Comparison of ENCODE assay signal across 7 cellular contexts in genomic region chr19:18833849-18834643, GRCh38. TPM values are rescaled to one million over a fixed set of nuclear protein-coding genes. Genes with fewer than 3 reads are reported as not detected.
DNase-seq lines count a peak whose midpoint lies in the region; ATAC-seq and TF ChIP-seq lines count a peak whose summit lies in the region.

No MANE protein-coding gene starts in this region.

- TF ChIP-seq RAD21 in neural cell (conservative IDR thresholded peaks at IDR 0.05) = no peak

- H3K27me3 ChIP-seq in GM23248 (replicated peaks; ENCODE audit: insufficient read depth) (no peaks in the 10 kb centered on the region), neural cell (ENCODE audit: insufficient read depth, low read depth, low read length) (no peaks in the 10 kb centered on the region)
- no peaks in the 10 kb centered on the region for H3K27me3 ChIP-seq in effector memory CD4-positive, alpha-beta T cell (replicated peaks; ENCODE audit: control insufficient read depth, insufficient read depth, low read length, poor library complexity, severe bottlenecking)

- no peak for TF ChIP-seq EP300 in neural cell (conservative IDR thresholded peaks at IDR 0.05; ENCODE audit: poor library complexity, severe bottlenecking)

- peaks cover 21% of the 10 kb centered on the region for H3K4me1 ChIP-seq in GM23248 (ENCODE audit: insufficient read depth)
- H3K4me1 ChIP-seq in effector memory CD4-positive, alpha-beta T cell (ENCODE audit: control insufficient read depth, insufficient read depth, low read length, poor library complexity, severe bottlenecking) = peaks cover 42% of the 10 kb centered on the region

- in situ Hi-C loops in GM23248 (cut with MboI) = loop anchor here (25.0 kb wide), 1 partner anchor 372 kb away; no protein-coding TSS in a partner anchor

- H3K4me2 ChIP-seq in GM23248 (ENCODE audit: unreplicated experiment) = peak overlapping the region; percentile 88
- H3K4me2 ChIP-seq in neural cell (ENCODE audit: low read length) = peak overlapping the region; percentile 85

- H2AFZ ChIP-seq in GM23248 (no peak overlapping the region), neural cell (ENCODE audit: low read depth, low read length) (no peak overlapping the region)

- TF ChIP-seq CTCF in neural cell (IDR thresholded peaks at IDR 0.05; ENCODE audit: poor library complexity, severe bottlenecking) = no peak

- H3K79me2 ChIP-seq in GM23248 (ENCODE audit: insufficient read depth) (peaks cover 71% of the 10 kb centered on the region), neural cell (replicated peaks; ENCODE audit: insufficient read depth, low read length) (peaks cover 48% of the 10 kb centered on the region)

- H3K4me3 ChIP-seq in GM23248 (peak overlapping the region; percentile 85), neural cell (ENCODE audit: low read length) (peak overlapping the region; percentile 90)
- peak overlapping the region; percentile 51 for H3K4me3 ChIP-seq in effector memory CD4-positive, alpha-beta T cell (ENCODE audit: insufficient read depth, low read depth, low read length, poor library complexity, severe bottlenecking)

- H3K9me2 ChIP-seq in GM23248 (ENCODE audit: insufficient read depth) = no peaks in the 10 kb centered on the region
- no peaks in the 10 kb centered on the region for H3K9me2 ChIP-seq in neural cell (ENCODE audit: insufficient read depth, low read length)

- H3K36me3 ChIP-seq in GM23248 (ENCODE audit: low read depth) = no peaks in the 10 kb centered on the region
- peaks cover 11% of the 10 kb centered on the region for H3K36me3 ChIP-seq in effector memory CD4-positive, alpha-beta T cell (ENCODE audit: control insufficient read depth, insufficient read depth, low read length)
- no peaks in the 10 kb centered on the region for H3K36me3 ChIP-seq in neural cell (ENCODE audit: insufficient read depth, low read length)

- no peaks in the 10 kb centered on the region for H3F3A ChIP-seq in GM23248 (ENCODE audit: insufficient read depth)
- H3F3A ChIP-seq in neural cell (ENCODE audit: insufficient read depth, low read length, poor library complexity, severe bottlenecking) = no peaks in the 10 kb centered on the region

- DNase-seq in GM23248 = peak; percentile 46
- DNase-seq in NCI-H345 treated with DMSO at 0.1 percent for 48 hours (lab: John Stamatoyannopoulos, UW; ENCODE audit: unreplicated experiment) = peak; percentile 4
- DNase-seq in effector memory CD4-positive, alpha-beta T cell = no peak
- DNase-seq in GM03348 (ENCODE audit: low spot score) = no peak
- DNase-seq in NCI-H1436 (lab: John Stamatoyannopoulos, UW) = no peak

- no peak for ATAC-seq in GM21717 (IDR thresholded peaks at IDR 0.05; ENCODE audit: unreplicated experiment)

- no peaks in the 10 kb centered on the region for H3K9me3 ChIP-seq in GM23248 (ENCODE audit: low read depth)
- no peaks in the 10 kb centered on the region for H3K9me3 ChIP-seq in effector memory CD4-positive, alpha-beta T cell (ENCODE audit: control insufficient read depth, low read length)
- H3K9me3 ChIP-seq in neural cell (ENCODE audit: low read length) = no peaks in the 10 kb centered on the region

- H3K9ac ChIP-seq in GM23248 = peak overlapping the region; percentile 92
- peak overlapping the region; percentile 83 for H3K9ac ChIP-seq in neural cell (ENCODE audit: low read length)

- 28 to 31% methylated on average over 18 of the region's 18 CpGs for WGBS in GM23248 (ENCODE audit: low coverage in 1 of 2, low lambda C conversion rate in 2 of 2, missing lambda C conversion rate in 2 of 2), 2 experiments

- H4K20me1 ChIP-seq in GM23248 (ENCODE audit: insufficient read depth) = peaks cover 33% of the 10 kb centered on the region; the same call in 1 of the 2 replicates
- H4K20me1 ChIP-seq in neural cell (ENCODE audit: insufficient read depth) = peaks cover 22% of the 10 kb centered on the region

- H3K27ac ChIP-seq in GM23248 = no peak overlapping the region
- no peak overlapping the region for H3K27ac ChIP-seq in effector memory CD4-positive, alpha-beta T cell (ENCODE audit: insufficient read depth, low read length, poor library complexity, severe bottlenecking)
- no peak overlapping the region for H3K27ac ChIP-seq in neural cell (ENCODE audit: low read length)

TF ChIP-seq in neural cell, 6 proteins besides CTCF, POLR2A, EP300 and RAD21:
- TF ChIP-seq SMC3 (conservative IDR thresholded peaks at IDR 0.05; ENCODE audit: poor library complexity) = no peak
- no peak for TF ChIP-seq TAF1 (IDR thresholded peaks at IDR 0.05; ENCODE audit: low read depth)
- TF ChIP-seq POLR2AphosphoS5 (IDR thresholded peaks at IDR 0.05) = no peak
- no peak for TF ChIP-seq EZH2 (IDR thresholded peaks at IDR 0.05; ENCODE audit: borderline replicate concordance, insufficient read depth, low read length, poor library complexity, severe bottlenecking)
- TF ChIP-seq REST (IDR thresholded peaks at IDR 0.05; ENCODE audit: borderline replicate concordance) = no peak
- no peak for TF ChIP-seq MXI1 (conservative IDR thresholded peaks at IDR 0.05; ENCODE audit: poor library complexity, severe bottlenecking)

RNA-seq across cellular contexts. Expression of gene UPF1, which starts 2.3 kb away (rescaled TPM):
- 51.7 and 57.4 TPM in 2 replicates for total RNA-seq in GM23248 (2014; rRNA removed; shearing (Covaris generic))
- polyA plus RNA-seq in GM23248 (2016; fragmentation: Nextera tagmentation; extraction: Ambion mirVana) (3.5 and 4.3 TPM in 2 replicates), neural cell (39.3 and 44.8 TPM in 2 replicates)
- polyA minus RNA-seq in neural cell = 66.8 and 67.9 TPM in 2 replicates

RNA-seq across cellular contexts. Expression of gene COMP, which starts 42.9 kb away (rescaled TPM):
- 93.8 and 96.6 TPM in 2 replicates for total RNA-seq in GM23248 (2014; rRNA removed; shearing (Covaris generic))
- polyA plus RNA-seq in GM23248 (2016; fragmentation: Nextera tagmentation; extraction: Ambion mirVana) (252 and 257 TPM in 2 replicates), neural cell (not detected in 2 replicates)
- polyA minus RNA-seq in neural cell = not detected in 2 replicates

Comparison
In these comparisons a context has a peak if more than half of its experiments do, and no peak if none do; other contexts are left out.
1. DNase-seq: peak in GM23248 (single experiment) and NCI-H345 treated with DMSO at 0.1 percent for 48 hours (single experiment); none in effector memory CD4-positive, alpha-beta T cell (0 of 3), GM03348 (single experiment) and NCI-H1436 (single experiment).
2. RNA of gene COMP, which starts 42.9 kb away (polyA plus RNA-seq): 252 to 257 TPM in GM23248; not detected in neural cell; every median in the first group is over 100 times any median in the second.
3. Peak in every context shown above with its lines, with median percentiles within 50 percentile points of each other: H3K4me3 ChIP-seq.